In the genomic region with DNA sequence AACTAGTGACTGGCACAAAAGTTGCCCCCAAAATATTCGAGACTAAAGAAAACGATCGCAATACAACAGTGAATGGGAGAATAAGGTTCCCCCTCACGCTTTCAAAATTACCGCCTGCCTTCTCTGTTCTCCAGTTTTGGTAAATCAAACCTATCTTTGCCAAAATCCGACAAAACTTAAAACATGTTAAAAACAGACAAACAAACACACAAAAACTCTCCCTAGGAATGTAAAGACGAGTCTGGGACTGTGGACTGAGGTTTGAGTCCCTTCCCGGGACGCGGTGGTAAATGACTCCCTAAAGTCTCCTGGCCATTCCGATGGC, we compare ENCODE assay signal across 1 cellular context.
TF ChIP-seq lines count a peak whose summit lies in the region.

No MANE protein-coding gene starts in this region.

TF ChIP-seq in SK-N-SH, 30 proteins besides CTCF, POLR2A, EP300 and RAD21 (continued from another document):
- TF ChIP-seq MAX (IDR thresholded peaks at IDR 0.05; ENCODE audit: low read depth), result no peak
